In the genomic region with DNA sequence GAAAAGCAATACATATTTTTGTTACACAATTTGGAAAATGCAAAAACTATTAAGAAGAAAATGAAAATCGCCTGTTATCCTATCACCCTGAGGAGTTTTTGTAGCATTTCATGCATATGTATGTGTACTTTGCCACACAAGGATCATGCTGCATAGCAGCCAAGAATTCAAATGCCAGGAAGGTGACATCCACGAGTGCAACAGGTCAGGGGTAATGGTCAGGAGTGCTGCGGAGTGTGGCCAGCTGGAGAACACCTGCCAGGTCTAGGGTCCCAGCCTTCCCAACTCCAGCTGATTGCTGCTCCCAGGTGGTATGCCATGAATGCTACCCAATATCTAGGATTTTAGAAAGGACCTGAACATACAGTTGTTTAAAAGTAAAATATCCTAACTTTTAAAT, we compare ENCODE assay signal across 36 cellular contexts.
"Had no signal": no experiment of that assay in that cellular context is flagged by ENCODE, and none has a peak within 500 bp of the region (broad histone marks: within the 10 kb centered on the region; RNA-seq: fewer than 3 reads in every experiment).

No MANE protein-coding gene starts in this region.

- H3K36me3 Mint-ChIP-seq: activated CD4-positive, alpha-beta memory T cell treated with anti-CD3 and anti-CD28 coated beads for 36 hours; activated CD8-positive, alpha-beta memory T cell treated with anti-CD3 and anti-CD28 coated beads, Interleukin-2, amount 10 ng/mL, durations not matched to agents 7 days and 5 days; activated naive CD4-positive, alpha-beta T cell treated with anti-CD3 and anti-CD28 coated beads, Interleukin-2, amount 10 ng/mL, durations not matched to agents 7 days and 5 days; activated naive CD8-positive, alpha-beta T cell; T-cell had no signal

- H3K27me3 ChIP-seq: brain microvascular endothelial cell, Peyer's patch had no signal

- H3K36me3 ChIP-seq: brain microvascular endothelial cell, Peyer's patch had no signal

- H3K27ac ChIP-seq: brain microvascular endothelial cell, Peyer's patch, RWPE1, VCaP had no signal

- H3K4me1 ChIP-seq: Peyer's patch had no signal

- H3K4me3 ChIP-seq: Peyer's patch had no signal

- H3K27me3 Mint-ChIP-seq: activated B cell treated with CpG ODN at 0.5 μM for 24 hours; activated CD4-positive, alpha-beta memory T cell treated with anti-CD3 and anti-CD28 coated beads for 36 hours; activated CD8-positive, alpha-beta memory T cell treated with anti-CD3 and anti-CD28 coated beads, Interleukin-2, amount 10 ng/mL, durations not matched to agents 7 days and 5 days; activated naive CD4-positive, alpha-beta T cell treated with anti-CD3 and anti-CD28 coated beads, Interleukin-2, amount 10 ng/mL, durations not matched to agents 7 days and 5 days; activated naive CD8-positive, alpha-beta T cell; activated naive CD8-positive, alpha-beta T cell treated with anti-CD3 and anti-CD28 coated beads, Interleukin-2, amount 50 U/mL, for 24 hours; T-cell; T-helper 17 cell had no signal

- H3K27ac Mint-ChIP-seq: activated B cell treated with CpG ODN at 0.5 μM for 24 hours; activated CD4-positive, alpha-beta memory T cell treated with anti-CD3 and anti-CD28 coated beads for 36 hours; activated CD8-positive, alpha-beta memory T cell treated with anti-CD3 and anti-CD28 coated beads, Interleukin-2, amount 10 ng/mL, durations not matched to agents 7 days and 5 days; activated naive CD4-positive, alpha-beta T cell treated with anti-CD3 and anti-CD28 coated beads, Interleukin-2, amount 10 ng/mL, durations not matched to agents 7 days and 5 days; activated naive CD8-positive, alpha-beta T cell; activated naive CD8-positive, alpha-beta T cell treated with anti-CD3 and anti-CD28 coated beads, Interleukin-2, amount 50 U/mL, for 24 hours; T-cell; T-helper 17 cell had no signal

- ATAC-seq: activated CD8-positive, alpha-beta memory T cell treated with anti-CD3 and anti-CD28 coated beads, Interleukin-2, amount 10 ng/mL, durations not matched to agents 7 days and 5 days; activated naive CD8-positive, alpha-beta T cell treated with anti-CD3 and anti-CD28 coated beads, Interleukin-2, amount 50 U/mL, for 24 hours; PC-3; Right ventricle myocardium inferior; SK-N-SH treated with all-trans-retinoic acid at 6 μM for 48 hours; T-cell; T-helper 17 cell had no signal

- DNase-seq: activated B cell treated with CpG ODN at 0.5 μM for 24 hours; activated CD4-positive, alpha-beta memory T cell treated with anti-CD3 and anti-CD28 coated beads for 36 hours; activated CD4-positive, alpha-beta T cell treated with anti-CD3 and anti-CD28 coated beads for 4 hours; activated CD4-positive, alpha-beta T cell treated with anti-CD3 and anti-CD28 coated beads, Interleukin-2, amount 50 U/mL, for 1 hour; activated CD4-positive, CD25-positive, alpha-beta regulatory T cell treated with anti-CD3 and anti-CD28 coated beads, Interleukin-2, amount 50 U/mL, for 72 hours; activated CD8-positive, alpha-beta memory T cell treated with anti-CD3 and anti-CD28 coated beads for 24 hours; activated CD8-positive, alpha-beta memory T cell treated with anti-CD3 and anti-CD28 coated beads, Interleukin-2, amount 10 ng/mL, durations not matched to agents 7 days and 5 days; activated CD8-positive, alpha-beta memory T cell treated with anti-CD3 and anti-CD28 coated beads, Interleukin-2, amount 50 U/mL, for 48 hours; activated effector memory CD4-positive, alpha-beta T cell treated with Interleukin-2 at 50 U/mL for 16 hours; activated naive CD4-positive, alpha-beta T cell treated with anti-CD3 and anti-CD28 coated beads, Interleukin-2, amount 10 ng/mL, durations not matched to agents 7 days and 5 days; activated naive CD8-positive, alpha-beta T cell treated with anti-CD3 and anti-CD28 coated beads, Interleukin-2, amount 50 U/mL, for 24 hours; activated T-cell treated with anti-CD3 and anti-CD28 coated beads, Interleukin-2, amount 50 U/mL, for 48 hours; brain microvascular endothelial cell; central memory CD4-positive, alpha-beta T cell; Karpas-422; NCI-H1105 treated with DMSO at 0.1 percent for 48 hours; NCI-H1436; NCI-H1694; NCI-H1930; NCI-H2081 treated with DMSO at 0.1 percent for 48 hours; NCI-H226; NCI-H446 treated with DMSO at 0.1 percent for 48 hours; NCI-H524; NCI-H69; NCI-H82; NK-92 treated with Interleukin-12 subunit alpha and Interleukin-12 subunit beta, amount 100 ng/mL, for 24 hours; PC-3; Peyer's patch; SIG-M5; T-cell; T-helper 17 cell had no signal

- H3K9me3 ChIP-seq: Peyer's patch had no signal

- H3K4me3 Mint-ChIP-seq: activated B cell treated with CpG ODN at 0.5 μM for 24 hours; activated CD4-positive, alpha-beta memory T cell treated with anti-CD3 and anti-CD28 coated beads for 36 hours; activated CD8-positive, alpha-beta memory T cell treated with anti-CD3 and anti-CD28 coated beads, Interleukin-2, amount 10 ng/mL, durations not matched to agents 7 days and 5 days; activated naive CD4-positive, alpha-beta T cell treated with anti-CD3 and anti-CD28 coated beads, Interleukin-2, amount 10 ng/mL, durations not matched to agents 7 days and 5 days; activated naive CD8-positive, alpha-beta T cell; activated naive CD8-positive, alpha-beta T cell treated with anti-CD3 and anti-CD28 coated beads, Interleukin-2, amount 50 U/mL, for 24 hours; T-cell; T-helper 17 cell had no signal

- H3K4me1 Mint-ChIP-seq: activated B cell treated with CpG ODN at 0.5 μM for 24 hours; activated CD8-positive, alpha-beta memory T cell treated with anti-CD3 and anti-CD28 coated beads, Interleukin-2, amount 10 ng/mL, durations not matched to agents 7 days and 5 days; activated naive CD4-positive, alpha-beta T cell treated with anti-CD3 and anti-CD28 coated beads, Interleukin-2, amount 10 ng/mL, durations not matched to agents 7 days and 5 days; activated naive CD8-positive, alpha-beta T cell treated with anti-CD3 and anti-CD28 coated beads, Interleukin-2, amount 50 U/mL, for 24 hours; T-cell; T-helper 17 cell had no signal
